34 cellular contexts compared by ENCODE assay signal in genomic region chr4:165088366-165088765, GRCh38. TPM values are rescaled to one million over a fixed set of nuclear protein-coding genes. Genes with fewer than 3 reads are reported as not detected.
"Had no signal": no experiment of that assay in that cellular context is flagged by ENCODE, and none has a peak within 500 bp of the region (broad histone marks: within the 10 kb centered on the region; RNA-seq: fewer than 3 reads in every experiment).

No MANE protein-coding gene starts in this region.

- H3K27ac Mint-ChIP-seq: nephron; neural progenitor cell; progenitor cell of endocrine pancreas; stimulated activated effector memory CD8-positive, alpha-beta T cell treated with anti-CD3 and anti-CD28 coated beads, Interleukin-12 subunit alpha, Interleukin-12 subunit beta, amount 100 ng/mL, for 72 hours; stimulated activated naive CD8-positive, alpha-beta T cell treated with anti-CD3 and anti-CD28 coated beads, Interleukin-15, Interleukin-2, amounts not matched to agents 100 ng/mL and 50 ng/mL, for 24 hours had no signal

- H2AFZ ChIP-seq: hepatocyte, neural progenitor cell had no signal

- H3K4me1 ChIP-seq: heart left ventricle, left ventricle myocardium inferior, neural progenitor cell, spleen, suprapubic skin, tibial artery, upper lobe of right lung had no signal

- H3K27me3 Mint-ChIP-seq: naive thymus-derived CD8-positive, alpha-beta T cell; progenitor cell of endocrine pancreas; stimulated activated naive CD8-positive, alpha-beta T cell treated with anti-CD3 and anti-CD28 coated beads, Interleukin-15, Interleukin-2, amounts not matched to agents 100 ng/mL and 50 ng/mL, for 24 hours had no signal

- H3K79me2 ChIP-seq: hepatocyte had no signal

- H3K27ac ChIP-seq: heart left ventricle, hepatocyte, left ventricle myocardium inferior, neural progenitor cell, neutrophil, ovary, spleen, suprapubic skin, thoracic aorta, tibial artery, upper lobe of right lung had no signal

- H3K27me3 ChIP-seq: heart left ventricle, hepatocyte, neural progenitor cell, neutrophil, ovary, spleen, suprapubic skin, tibial artery, upper lobe of right lung had no signal

- H3K4me3 ChIP-seq: heart left ventricle, hepatocyte, left ventricle myocardium inferior, lung, mucosa of descending colon, neural progenitor cell, ovary, spleen, suprapubic skin, thoracic aorta, tibial artery, upper lobe of right lung had no signal

- H3K36me3 ChIP-seq: neural progenitor cell, ovary had no signal

- H3K4me2 ChIP-seq: hepatocyte, neural progenitor cell had no signal

- H3K4me1 Mint-ChIP-seq: nephron; neural progenitor cell; stimulated activated effector memory CD8-positive, alpha-beta T cell treated with anti-CD3 and anti-CD28 coated beads, Interleukin-12 subunit alpha, Interleukin-12 subunit beta, amount 100 ng/mL, for 72 hours had no signal

- ATAC-seq: heart left ventricle; mucosa of descending colon; naive thymus-derived CD8-positive, alpha-beta T cell; right cardiac atrium; sciatic nerve; stimulated activated effector memory CD8-positive, alpha-beta T cell treated with anti-CD3 and anti-CD28 coated beads, Interleukin-12 subunit alpha, Interleukin-12 subunit beta, amount 100 ng/mL, for 72 hours; upper lobe of right lung had no signal

- H3K9me3 Mint-ChIP-seq: naive thymus-derived CD8-positive, alpha-beta T cell; nephron; neural progenitor cell; stimulated activated effector memory CD8-positive, alpha-beta T cell treated with anti-CD3 and anti-CD28 coated beads, Interleukin-12 subunit alpha, Interleukin-12 subunit beta, amount 100 ng/mL, for 72 hours; stimulated activated naive CD8-positive, alpha-beta T cell treated with anti-CD3 and anti-CD28 coated beads, Interleukin-15, Interleukin-2, amounts not matched to agents 100 ng/mL and 50 ng/mL, for 24 hours had no signal

- H3K4me3 Mint-ChIP-seq: naive thymus-derived CD8-positive, alpha-beta T cell; nephron; neural progenitor cell; stimulated activated effector memory CD8-positive, alpha-beta T cell treated with anti-CD3 and anti-CD28 coated beads, Interleukin-12 subunit alpha, Interleukin-12 subunit beta, amount 100 ng/mL, for 72 hours; stimulated activated naive CD8-positive, alpha-beta T cell treated with anti-CD3 and anti-CD28 coated beads, Interleukin-15, Interleukin-2, amounts not matched to agents 100 ng/mL and 50 ng/mL, for 24 hours had no signal

- H3K9me3 ChIP-seq: heart left ventricle, left ventricle myocardium inferior, mucosa of descending colon, neutrophil, ovary, spleen, suprapubic skin, thoracic aorta, tibial artery, upper lobe of right lung had no signal

- DNase-seq: heart left ventricle; islet precursor cell; left ventricle myocardium inferior; midbrain; mucosa of descending colon; naive thymus-derived CD8-positive, alpha-beta T cell; occipital lobe; ovary; right cardiac atrium; small intestine; spleen; stimulated activated CD4-positive, alpha-beta T cell treated with anti-CD3 and anti-CD28 coated beads, Interleukin-4, amount 100 ng/mL, for 24 hours; stimulated activated naive CD4-positive, alpha-beta T cell; tibial artery; trophoblast cell; upper lobe of right lung had no signal

RNA-seq across cellular contexts. Expression of gene TRIM75, which starts 34.7 kb away (rescaled TPM):
- total RNA-seq: heart left ventricle; kidney epithelial cell; left ventricle myocardium inferior; lower leg skin; lung; mesenteric fat pad; mucosa of descending colon; myocyte; naive thymus-derived CD8-positive, alpha-beta T cell; occipital lobe; ovary; progenitor cell of endocrine pancreas; pulmonary artery endothelial cell; renal cortical epithelial cell; right cardiac atrium; sciatic nerve; spleen; subcutaneous adipose tissue; suprapubic skin; thoracic aorta; upper lobe of right lung had no signal
- polyA plus RNA-seq: heart left ventricle; hepatocyte; lung; naive thymus-derived CD8-positive, alpha-beta T cell; ovary; right cardiac atrium; small intestine; spleen had no signal

RNA-seq across cellular contexts. Expression of gene TRIM60, which starts 56.6 kb away (rescaled TPM):
- total RNA-seq: heart left ventricle; hepatocyte; kidney epithelial cell; left ventricle myocardium inferior; lower leg skin; lung; mesenteric fat pad; mucosa of descending colon; myocyte; naive thymus-derived CD8-positive, alpha-beta T cell; occipital lobe; ovary; progenitor cell of endocrine pancreas; pulmonary artery endothelial cell; renal cortical epithelial cell; right cardiac atrium; sciatic nerve; spleen; subcutaneous adipose tissue; suprapubic skin; thoracic aorta; upper lobe of right lung had no signal
- polyA plus RNA-seq: heart left ventricle; hepatocyte; lung; naive thymus-derived CD8-positive, alpha-beta T cell; ovary; right cardiac atrium; small intestine; spleen had no signal
